8 cellular contexts compared by ENCODE assay signal in the genomic region with DNA sequence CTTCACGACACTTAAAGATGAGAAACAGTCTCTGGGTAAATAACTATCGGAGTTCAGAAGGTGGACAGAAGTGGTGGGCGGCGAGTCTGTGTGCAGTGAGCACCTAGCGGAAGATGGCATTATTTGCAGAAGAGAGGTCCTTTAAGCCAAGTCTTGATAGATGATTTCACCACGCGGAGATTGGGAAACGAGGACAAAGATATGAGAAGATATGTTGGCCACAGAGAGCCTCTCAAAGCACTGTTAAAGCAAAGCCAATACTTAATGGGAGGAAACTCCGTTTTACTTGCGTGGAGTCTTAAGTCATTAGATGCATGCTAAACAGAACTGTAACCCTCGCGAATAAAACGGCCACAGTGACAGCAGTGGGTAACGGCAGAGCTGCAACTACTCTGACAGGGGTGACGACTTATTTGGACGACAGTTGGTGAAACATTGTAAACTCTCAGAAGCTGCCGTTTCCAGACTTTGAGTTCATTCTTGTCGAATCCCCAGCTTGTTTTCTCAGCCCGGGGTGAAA. TPM values are rescaled to one million over a fixed set of nuclear protein-coding genes. Genes with fewer than 3 reads are reported as not detected.
A peak's percentile ranks its signal among the peaks of the same experiment; 100 is the strongest.
DNase-seq lines count a peak whose midpoint lies in the region; ATAC-seq lines count a peak whose summit lies in the region.

No MANE protein-coding gene starts in this region.

- peak; percentile 16 for ATAC-seq in GM19324 (IDR thresholded peaks at IDR 0.05; ENCODE audit: low FRiP score, unreplicated experiment)

- DNase-seq in AG08396 (ENCODE audit: low spot score) (peak; percentile 15), SJSA1 (ENCODE audit: low read depth in 1 of 2, low spot score in 2 of 2) (no peak), amniotic epithelial cell (ENCODE audit: low read depth) (peak; percentile 77), putamen (ENCODE audit: low spot score) (no peak)
- peak; percentile 24 to 25 for DNase-seq in stimulated activated CD4-positive, alpha-beta T cell treated with anti-CD3 and anti-CD28 coated beads, Interleukin-1b, Interleukin-23, amount 100 ng/mL, for 4 hours (ENCODE audit: low read depth in 2 of 2)

- H3K27me3 ChIP-seq in HUES6 (ENCODE audit: control insufficient read depth, insufficient read depth, low read length) (no peaks in the 10 kb centered on the region), SJSA1 (replicated peaks) (no peaks in the 10 kb centered on the region), iPS-20b (ENCODE audit: insufficient read depth, low read length) (no peaks in the 10 kb centered on the region)

- H3K9ac ChIP-seq in HUES6 (ENCODE audit: low read length) (peak overlapping the region; percentile 48), iPS-20b (ENCODE audit: low read depth, low read length) (peak overlapping the region; percentile 79)

- H3K9me3 ChIP-seq in HUES6 (ENCODE audit: control insufficient read depth, insufficient read depth, low read depth, low read length) (no peaks in the 10 kb centered on the region), SJSA1 (replicated peaks) (no peaks in the 10 kb centered on the region), iPS-20b (ENCODE audit: insufficient read depth, low read depth, low read length) (no peaks in the 10 kb centered on the region)

- H3K4me1 ChIP-seq in HUES6 (ENCODE audit: control insufficient read depth, insufficient read depth, low read length) (no peaks in the 10 kb centered on the region), SJSA1 (replicated peaks) (peaks cover 14% of the 10 kb centered on the region), iPS-20b (ENCODE audit: insufficient read depth, low read length) (peaks cover 8% of the 10 kb centered on the region; the same call in 1 of the 2 replicates)

- peak overlapping the region; percentile 99 for H3K4me3 ChIP-seq in HUES6 (ENCODE audit: low read depth, low read length)
- H3K4me3 ChIP-seq in SJSA1 = peak overlapping the region; percentile 83
- peak overlapping the region; percentile 86 for H3K4me3 ChIP-seq in iPS-20b (ENCODE audit: low read length)

- H3K36me3 ChIP-seq in HUES6 (ENCODE audit: control insufficient read depth, insufficient read depth, low read length) (no peaks in the 10 kb centered on the region), SJSA1 (peaks cover 5% of the 10 kb centered on the region), iPS-20b (ENCODE audit: insufficient read depth, low read depth, low read length) (no peaks in the 10 kb centered on the region)

- no peak overlapping the region for H3K27ac ChIP-seq in HUES6 (ENCODE audit: low read depth, low read length)
- H3K27ac ChIP-seq in SJSA1 = peak overlapping the region; percentile 65
- H3K27ac ChIP-seq in iPS-20b (ENCODE audit: low read length) = no peak overlapping the region

RNA-seq across cellular contexts. Expression of gene CEP350, which starts 0.6 kb away (rescaled TPM):
- 25.6 and 42.9 TPM in 2 replicates for total RNA-seq in SJSA1 (2014; rRNA removed; shearing (Covaris generic))

Comparison
In these comparisons a context has a peak if more than half of its experiments do, and no peak if none do; other contexts are left out.
1. DNase-seq: peak in AG08396 (single experiment), amniotic epithelial cell (single experiment) and stimulated activated CD4-positive, alpha-beta T cell treated with anti-CD3 and anti-CD28 coated beads, Interleukin-1b, Interleukin-23, amount 100 ng/mL, for 4 hours (2 of 2); none in SJSA1 (0 of 2) and putamen (single experiment).
2. Peak in every context shown above with its lines, with median percentiles within 50 percentile points of each other: H3K4me3 ChIP-seq.